1 cellular context compared by ENCODE assay signal in genomic region chr19:1263198-1263597, GRCh38.
TF ChIP-seq lines count a peak whose summit lies in the region.

No MANE protein-coding gene starts in this region.

TF ChIP-seq in WTC11, 78 proteins besides CTCF, POLR2A, EP300 and RAD21 (continued from another document):
- no peak for TF ChIP-seq E2F1 (CRISPR knock-in tag; IDR thresholded peaks at IDR 0.05)
- no peak for TF ChIP-seq TEAD1 (CRISPR knock-in tag; IDR thresholded peaks at IDR 0.05)
- no peak for TF ChIP-seq ZNF138 (CRISPR knock-in tag; conservative IDR thresholded peaks at IDR 0.05)
- TF ChIP-seq RELA (CRISPR knock-in tag; IDR thresholded peaks at IDR 0.05; ENCODE audit: borderline replicate concordance) = no peak
- TF ChIP-seq, protein P1, sequence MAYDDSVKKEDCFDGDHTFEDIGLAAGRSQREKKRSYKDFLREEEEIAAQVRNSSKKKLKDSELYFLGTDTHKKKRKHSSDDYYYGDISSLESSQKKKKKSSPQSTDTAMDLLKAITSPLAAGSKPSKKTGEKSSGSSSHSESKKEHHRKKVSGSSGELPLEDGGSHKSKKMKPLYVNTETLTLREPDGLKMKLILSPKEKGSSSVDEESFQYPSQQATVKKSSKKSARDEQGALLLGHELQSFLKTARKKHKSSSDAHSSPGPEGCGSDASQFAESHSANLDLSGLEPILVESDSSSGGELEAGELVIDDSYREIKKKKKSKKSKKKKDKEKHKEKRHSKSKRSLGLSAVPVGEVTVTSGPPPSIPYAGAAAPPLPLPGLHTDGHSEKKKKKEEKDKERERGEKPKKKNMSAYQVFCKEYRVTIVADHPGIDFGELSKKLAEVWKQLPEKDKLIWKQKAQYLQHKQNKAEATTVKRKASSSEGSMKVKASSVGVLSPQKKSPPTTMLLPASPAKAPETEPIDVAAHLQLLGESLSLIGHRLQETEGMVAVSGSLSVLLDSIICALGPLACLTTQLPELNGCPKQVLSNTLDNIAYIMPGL (CRISPR knock-in tag; IDR thresholded peaks at IDR 0.05) = no peak
